ENCODE assay signal across 1 cellular context in the genomic region with DNA sequence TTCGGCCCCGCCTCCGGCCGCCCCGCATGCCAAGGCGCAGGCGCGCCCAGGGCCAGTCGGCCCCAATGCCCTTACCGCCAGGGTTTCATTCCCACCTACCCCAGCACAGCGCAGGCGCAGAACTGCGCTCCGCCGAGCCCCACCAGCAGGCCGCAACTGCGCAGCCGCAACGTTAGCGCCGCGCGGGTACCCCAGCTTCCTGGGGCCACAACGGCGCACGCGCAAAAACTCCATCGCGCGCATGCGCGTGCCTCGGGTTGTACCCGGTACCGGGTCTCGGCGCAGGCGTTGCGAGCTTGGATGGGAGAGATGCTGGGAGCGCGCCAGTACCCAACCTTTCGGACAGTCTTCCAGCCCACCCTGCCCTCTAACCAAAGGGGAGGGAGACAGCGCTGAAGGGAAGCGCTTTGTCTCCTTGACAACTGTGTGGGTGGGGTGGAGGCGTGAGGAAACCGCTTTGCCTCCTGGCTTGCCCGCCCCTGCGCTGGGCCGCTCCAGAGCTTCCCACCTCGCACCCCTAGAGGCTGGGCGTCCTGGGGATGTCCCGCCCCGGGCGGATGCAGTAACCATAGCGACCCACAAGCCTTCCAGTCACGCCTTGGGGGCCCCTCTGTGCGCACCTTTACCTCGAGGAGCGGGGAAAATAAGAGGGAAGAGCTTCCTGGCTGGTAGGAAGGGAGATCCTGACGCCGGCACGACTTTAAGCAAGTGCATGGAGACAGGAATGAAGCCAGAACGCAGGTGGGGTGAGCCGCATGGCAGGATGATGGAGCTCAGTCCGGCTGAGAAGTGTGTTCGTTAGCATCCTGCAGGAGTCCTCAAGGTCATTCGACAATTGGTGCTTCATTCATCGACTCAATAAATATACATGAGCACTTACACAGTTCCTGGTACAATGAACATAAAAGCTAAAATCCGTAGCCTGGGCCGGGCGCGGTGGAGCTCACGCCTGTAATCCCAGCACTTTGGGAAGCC.
TF ChIP-seq lines count a peak whose summit lies in the region.

No MANE protein-coding gene starts in this region.

TF ChIP-seq in K562, 482 proteins besides CTCF, POLR2A, EP300 and RAD21 (continued from another document):
- TF ChIP-seq, protein P1, sequence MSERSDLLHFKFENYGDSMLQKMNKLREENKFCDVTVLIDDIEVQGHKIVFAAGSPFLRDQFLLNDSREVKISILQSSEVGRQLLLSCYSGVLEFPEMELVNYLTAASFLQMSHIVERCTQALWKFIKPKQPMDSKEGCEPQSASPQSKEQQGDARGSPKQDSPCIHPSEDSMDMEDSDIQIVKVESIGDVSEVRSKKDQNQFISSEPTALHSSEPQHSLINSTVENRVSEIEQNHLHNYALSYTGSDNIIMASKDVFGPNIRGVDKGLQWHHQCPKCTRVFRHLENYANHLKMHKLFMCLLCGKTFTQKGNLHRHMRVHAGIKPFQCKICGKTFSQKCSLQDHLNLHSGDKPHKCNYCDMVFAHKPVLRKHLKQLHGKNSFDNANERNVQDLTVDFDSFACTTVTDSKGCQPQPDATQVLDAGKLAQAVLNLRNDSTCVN (CRISPR knock-in tag; IDR thresholded peaks at IDR 0.05): no peak
- TF ChIP-seq KDM4B (IDR thresholded peaks at IDR 0.05; ENCODE audit: borderline replicate concordance in 2 of 2, low read depth in 1 of 2): no peak
- no peak for TF ChIP-seq ZNF197 (CRISPR knock-in tag; IDR thresholded peaks at IDR 0.05; ENCODE audit: low read depth)
- TF ChIP-seq ZFP30 (CRISPR knock-in tag; IDR thresholded peaks at IDR 0.05; ENCODE audit: borderline replicate concordance): no peak
- TF ChIP-seq POLR3A (IDR thresholded peaks at IDR 0.05; ENCODE audit: borderline replicate concordance, extremely low read depth, insufficient read depth, insufficient read length): no peak
